In the genomic region with DNA sequence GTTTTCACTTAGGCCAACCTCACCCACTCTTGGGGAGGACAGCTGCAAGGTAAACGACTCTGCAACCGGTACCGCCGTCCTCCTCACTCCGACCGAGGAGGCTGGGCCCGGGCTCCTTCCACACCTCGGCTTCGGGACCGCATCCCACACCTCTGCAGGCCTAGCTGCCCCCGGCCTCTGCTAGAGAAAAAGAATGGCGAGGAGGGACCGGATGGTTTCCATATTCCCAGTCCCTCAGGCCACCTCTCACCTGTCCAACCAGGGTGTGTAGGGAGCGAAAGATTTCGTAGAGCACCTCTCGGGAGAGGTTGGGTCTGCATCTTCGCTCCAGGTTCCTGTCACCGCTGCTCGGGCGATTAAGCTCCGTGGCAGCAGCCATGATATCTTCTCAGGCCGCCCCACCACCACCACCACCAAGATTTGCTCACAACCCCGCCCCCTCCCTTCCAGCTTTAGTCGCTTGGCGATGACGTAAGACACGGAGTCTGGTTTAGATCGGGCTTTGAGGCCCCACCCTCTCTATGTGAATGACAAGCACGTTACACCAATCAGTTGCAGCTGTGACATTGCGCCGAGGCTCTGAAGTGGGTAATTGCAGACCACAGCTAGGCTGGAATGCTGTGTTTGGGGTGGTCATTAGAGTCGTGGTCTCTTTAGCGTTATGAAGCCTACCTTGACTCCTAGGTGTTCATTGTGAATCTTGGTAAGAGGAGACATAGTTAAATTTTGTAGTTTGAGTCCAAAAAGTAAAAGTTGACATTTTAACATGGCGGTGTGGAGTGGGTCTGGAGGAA, we compare ENCODE assay signal across 8 cellular contexts. TPM values are rescaled to one million over a fixed set of nuclear protein-coding genes. Genes with fewer than 3 reads are reported as not detected.
A peak's percentile ranks its signal among the peaks of the same experiment; 100 is the strongest.
DNase-seq lines count a peak whose midpoint lies in the region; ATAC-seq and TF ChIP-seq lines count a peak whose summit lies in the region.

A gene with protein sequence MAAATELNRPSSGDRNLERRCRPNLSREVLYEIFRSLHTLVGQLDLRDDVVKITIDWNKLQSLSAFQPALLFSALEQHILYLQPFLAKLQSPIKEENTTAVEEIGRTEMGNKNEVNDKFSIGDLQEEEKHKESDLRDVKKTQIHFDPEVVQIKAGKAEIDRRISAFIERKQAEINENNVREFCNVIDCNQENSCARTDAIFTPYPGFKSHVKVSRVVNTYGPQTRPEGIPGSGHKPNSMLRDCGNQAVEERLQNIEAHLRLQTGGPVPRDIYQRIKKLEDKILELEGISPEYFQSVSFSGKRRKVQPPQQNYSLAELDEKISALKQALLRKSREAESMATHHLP (minus strand): TSS at position 428 of the 794 bp plus-strand sequence. CDS start 49 bp downstream, at position 379.

- peak within 1 kb of the TSS; percentile 89 for H3K27ac Mint-ChIP-seq in activated B cell treated with CpG ODN at 0.5 μM for 24 hours

- POLR2A ChIA-PET in AG04449 (lab: Yijun Ruan, JAX) (interaction anchor here (0.6 to 1.0 kb wide), 4 partner anchors 28 to 251 kb away, joined by 3 to 7 read pairs (median 4); no protein-coding TSS in a partner anchor), activated B cell treated with CpG ODN at 0.5 μM for 24 hours (lab: Charles Lee) (interaction anchor here (0.6 to 0.9 kb wide), 6 partner anchors 494 to 1849 kb away, joined by 3 to 9 read pairs (median 3); a partner anchor contains a TSS)

- no peaks in the 10 kb centered on the region for H3K9me3 Mint-ChIP-seq in activated B cell treated with CpG ODN at 0.5 μM for 24 hours

- peaks cover 15% of the 10 kb centered on the region for H3K27me3 Mint-ChIP-seq in activated B cell treated with CpG ODN at 0.5 μM for 24 hours

- CTCF ChIA-PET in AG04449 (lab: Yijun Ruan, JAX) = interaction anchor here (0.9 to 2.2 kb wide), 4 partner anchors 19 to 250 kb away, joined by 3 to 14 read pairs (median 4); no protein-coding TSS in a partner anchor
- CTCF ChIA-PET in activated B cell treated with CpG ODN at 0.5 μM for 24 hours (lab: Charles Lee) = no interaction called here

- peaks cover 23% of the 10 kb centered on the region for H3K4me1 Mint-ChIP-seq in activated B cell treated with CpG ODN at 0.5 μM for 24 hours

- peak within 1 kb of the TSS; percentile 97 for H3K4me3 Mint-ChIP-seq in activated B cell treated with CpG ODN at 0.5 μM for 24 hours

- H3K27ac ChIP-seq in caudate nucleus (ENCODE audit: low read depth, low read length) = peak within 1 kb of the TSS; percentile 74

- intact Hi-C loops in activated B cell treated with CpG ODN at 0.5 μM for 24 hours (cut with micrococcal nuclease) = loop anchor here (1.0 to 5.0 kb wide), 4 partner anchors 494 to 1858 kb away; a partner anchor contains a TSS

- H3K4me3 ChIP-seq in AG04449 (ENCODE audit: low read depth, low read length) = peak within 1 kb of the TSS; percentile 88

- TF ChIP-seq CTCF in AG04449 (IDR thresholded peaks at IDR 0.05; ENCODE audit: insufficient read depth, low read length, missing control alignments) (no peak), activated B cell treated with CpG ODN at 0.5 μM for 24 hours (IDR thresholded peaks at IDR 0.05) (no peak)

- ATAC-seq in GM18909 (IDR thresholded peaks at IDR 0.05; ENCODE audit: poor library complexity, unreplicated experiment) = peak; percentile 98
- peak; percentile 98 for ATAC-seq in HG03196 (IDR thresholded peaks at IDR 0.05; ENCODE audit: unreplicated experiment)
- peak; percentile 99 for ATAC-seq in activated B cell treated with CpG ODN at 0.5 μM for 24 hours (ENCODE audit: low read depth)

- DNase-seq in AG04449 (ENCODE audit: low read depth, low spot score) = peak; percentile 78
- DNase-seq in NCI-H345 (lab: John Stamatoyannopoulos, UW) = peak; percentile 99
- peak; percentile 55 for DNase-seq in activated B cell treated with CpG ODN at 0.5 μM for 24 hours
- peak; percentile 55 to 98 (median 87) for DNase-seq in caudate nucleus (lab: John Stamatoyannopoulos, UW)
- peak; percentile 98 for DNase-seq in iris pigment epithelial cell (ENCODE audit: low read depth)
- DNase-seq in stimulated activated CD4-positive, alpha-beta T cell treated with anti-CD3 and anti-CD28 coated beads, Interleukin-12 subunit alpha, Interleukin-12 subunit beta, amount 100 ng/mL, for 24 hours (ENCODE audit: low read depth in 2 of 2) = peak; percentile 83 to 91

- peaks cover 9% of the 10 kb centered on the region for H3K36me3 Mint-ChIP-seq in activated B cell treated with CpG ODN at 0.5 μM for 24 hours (ENCODE audit: low read depth)

RNA-seq across cellular contexts. Expression of the gene that starts here (rescaled TPM):
- 17.0 and 21.7 TPM in 2 replicates for total RNA-seq in activated B cell treated with CpG ODN at 0.5 μM for 24 hours

Comparison
In these comparisons a context has a peak if more than half of its experiments do, and no peak if none do; other contexts are left out.
1. Peak in every context shown above with its lines: DNase-seq, ATAC-seq, H3K4me3 ChIP-seq and H3K27ac ChIP-seq.